22 cellular contexts compared by ENCODE assay signal in the genomic region with DNA sequence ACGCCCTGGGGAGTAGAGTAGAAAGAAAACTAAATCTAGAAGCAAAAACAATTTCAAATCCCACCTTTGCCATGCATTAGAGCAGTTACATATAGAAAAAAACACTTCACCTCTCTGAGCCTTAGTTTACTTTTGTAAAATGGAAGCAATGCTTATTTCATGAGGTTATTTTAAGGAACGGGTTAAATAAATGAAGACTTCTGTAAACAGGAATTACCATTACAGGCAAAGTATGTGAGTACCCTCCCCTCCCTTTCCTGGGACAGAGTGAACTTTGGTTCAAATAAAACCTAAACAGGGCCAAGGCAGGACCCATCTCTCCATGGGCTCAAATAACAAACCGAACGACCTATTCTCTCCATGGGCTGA. TPM values are rescaled to one million over a fixed set of nuclear protein-coding genes. Genes with fewer than 3 reads are reported as not detected.
DNase-seq lines count a peak whose midpoint lies in the region; ATAC-seq and TF ChIP-seq lines count a peak whose summit lies in the region.
"Had no signal": no experiment of that assay in that cellular context is flagged by ENCODE, and none has a peak within 500 bp of the region (broad histone marks: within the 10 kb centered on the region; RNA-seq: fewer than 3 reads in every experiment).

No MANE protein-coding gene starts in this region.

- peaks cover 66% of the 10 kb centered on the region for H3K4me1 ChIP-seq in PC-9 (replicated peaks; ENCODE audit: insufficient read depth)

- H3K4me1 Mint-ChIP-seq in endothelial cell (ENCODE audit: unreplicated experiment) (no peaks in the 10 kb centered on the region), type B pancreatic cell (ENCODE audit: unreplicated experiment) (peaks cover 25% of the 10 kb centered on the region)
- no peaks in the 10 kb centered on the region for H3K4me1 Mint-ChIP-seq in natural killer cell treated with Interleukin-12 subunit alpha and Interleukin-12 subunit beta and Interleukin-15 and Interleukin-18, amount 100 ng/mL, for 72 hours (ENCODE audit: low read depth in 2 of 2)

- H4K20me1 ChIP-seq in PC-9 (ENCODE audit: insufficient read depth), result peaks cover 19% of the 10 kb centered on the region

- peak overlapping the region; percentile 98 for H3K4me2 ChIP-seq in PC-9

- peak in 1 of 2 experiments; percentile 60 for DNase-seq in PC-9
- no peak for DNase-seq in endothelial cell (ENCODE audit: low spot score)
- DNase-seq in type B pancreatic cell (ENCODE audit: extremely low spot score, unreplicated experiment), result no peak
- no peak for DNase-seq in foreskin fibroblast
- DNase-seq in natural killer cell treated with Interleukin-12 subunit alpha and Interleukin-12 subunit beta and Interleukin-15 and Interleukin-18, amount 100 ng/mL, for 72 hours (ENCODE audit: low spot score), result no peak
- DNase-seq in activated CD4-positive, alpha-beta T cell treated with anti-CD3 and anti-CD28 coated beads for 48 hours, result no peak
- DNase-seq: activated CD4-positive, alpha-beta T cell treated with anti-CD3 and anti-CD28 coated beads, Interleukin-2, amount 50 U/mL, for 48 hours; activated naive CD4-positive, alpha-beta T cell treated with anti-CD3 and anti-CD28 coated beads for 36 hours; adrenal gland; brain microvascular endothelial cell; DND-41; glutamatergic neuron; H7; NCI-H187 treated with DMSO at 0.1 percent for 48 hours; NCI-H524 treated with DMSO at 0.1 percent for 48 hours; psoas muscle; stimulated activated CD4-positive, alpha-beta T cell treated with anti-CD3 and anti-CD28 coated beads, Interleukin-15, amount 100 ng/mL, for 24 hours; stimulated activated naive B cell treated with anti-CD40 and anti-IgM and Interleukin-4, amounts not matched to agents 10 μg/mL and 1 μg/mL and 100 μg/mL, for 72 hours had no signal

- H3K4me3 Mint-ChIP-seq in endothelial cell (ENCODE audit: unreplicated experiment) (no peak overlapping the region), type B pancreatic cell (peak overlapping the region; percentile 89)
- no peak overlapping the region for H3K4me3 Mint-ChIP-seq in natural killer cell treated with Interleukin-12 subunit alpha and Interleukin-12 subunit beta and Interleukin-15 and Interleukin-18, amount 100 ng/mL, for 72 hours
- H3K4me3 Mint-ChIP-seq: activated naive CD4-positive, alpha-beta T cell treated with anti-CD3 and anti-CD28 coated beads for 36 hours; CD14-positive monocyte; stimulated activated naive B cell treated with anti-CD40 and anti-IgM and Interleukin-4, amounts not matched to agents 10 μg/mL and 1 μg/mL and 100 μg/mL, for 72 hours had no signal

- no peak for ATAC-seq in natural killer cell treated with Interleukin-12 subunit alpha and Interleukin-12 subunit beta and Interleukin-15 and Interleukin-18, amount 100 ng/mL, for 72 hours
- ATAC-seq: psoas muscle; stimulated activated naive B cell treated with anti-CD40 and anti-IgM and Interleukin-4, amounts not matched to agents 10 μg/mL and 1 μg/mL and 100 μg/mL, for 72 hours had no signal

- peaks cover 59% of the 10 kb centered on the region for H3K79me2 ChIP-seq in PC-9 (ENCODE audit: low read depth)

- H3K4me3 ChIP-seq in PC-9, result peak overlapping the region; percentile 93
- no peak overlapping the region for H3K4me3 ChIP-seq in foreskin fibroblast (ENCODE audit: low read depth in 1 of 2, low read length in 2 of 2)
- H3K4me3 ChIP-seq: adrenal gland, psoas muscle, SJSA1, suprapubic skin had no signal

- no peak overlapping the region for H2AFZ ChIP-seq in PC-9

- intact Hi-C loops in PC-9 (cut with micrococcal nuclease; ENCODE audit: unreplicated experiment), result loop anchor here (10.0 kb wide), 1 partner anchor 198 kb away; no protein-coding TSS in a partner anchor

- TF ChIP-seq CTCF in PC-9 (conservative IDR thresholded peaks at IDR 0.05), result no peak
- no peak for TF ChIP-seq CTCF in endothelial cell (IDR thresholded peaks at IDR 0.05; ENCODE audit: unreplicated experiment)
- no peak for TF ChIP-seq CTCF in type B pancreatic cell (conservative IDR thresholded peaks at IDR 0.05)
- TF ChIP-seq CTCF in foreskin fibroblast (IDR thresholded peaks at IDR 0.05; ENCODE audit: low read depth, low read length), result no peak

- CTCF ChIA-PET in PC-9 (lab: Charles Lee), result no interaction called here

- H3K27ac Mint-ChIP-seq in endothelial cell (ENCODE audit: unreplicated experiment) (peak overlapping the region; percentile 9), type B pancreatic cell (peak overlapping the region; percentile 99)
- H3K27ac Mint-ChIP-seq in natural killer cell treated with Interleukin-12 subunit alpha and Interleukin-12 subunit beta and Interleukin-15 and Interleukin-18, amount 100 ng/mL, for 72 hours, result no peak overlapping the region
- H3K27ac Mint-ChIP-seq: activated naive CD4-positive, alpha-beta T cell treated with anti-CD3 and anti-CD28 coated beads for 36 hours; stimulated activated naive B cell treated with anti-CD40 and anti-IgM and Interleukin-4, amounts not matched to agents 10 μg/mL and 1 μg/mL and 100 μg/mL, for 72 hours had no signal

- peaks cover 38% of the 10 kb centered on the region for H3K36me3 ChIP-seq in PC-9 (ENCODE audit: low read depth)
- H3K36me3 ChIP-seq: adrenal gland, brain microvascular endothelial cell, SJSA1, suprapubic skin had no signal

- H3K36me3 Mint-ChIP-seq in endothelial cell (ENCODE audit: low read depth, unreplicated experiment) (no peaks in the 10 kb centered on the region), type B pancreatic cell (peaks cover 21% of the 10 kb centered on the region)
- no peaks in the 10 kb centered on the region for H3K36me3 Mint-ChIP-seq in natural killer cell treated with Interleukin-12 subunit alpha and Interleukin-12 subunit beta and Interleukin-15 and Interleukin-18, amount 100 ng/mL, for 72 hours
- H3K36me3 Mint-ChIP-seq: CD14-positive monocyte; stimulated activated naive B cell treated with anti-CD40 and anti-IgM and Interleukin-4, amounts not matched to agents 10 μg/mL and 1 μg/mL and 100 μg/mL, for 72 hours had no signal

- peak overlapping the region; percentile 95 for H3K27ac ChIP-seq in PC-9
- H3K27ac ChIP-seq: adrenal gland, brain microvascular endothelial cell, psoas muscle had no signal

- H3K27me3 ChIP-seq in PC-9 (ENCODE audit: insufficient read depth, low read depth), result no peaks in the 10 kb centered on the region
- H3K27me3 ChIP-seq: brain microvascular endothelial cell, SJSA1 had no signal

- POLR2A ChIA-PET in PC-9 (lab: Charles Lee; ENCODE audit: unreplicated experiment), result interaction anchor here (5.8 kb wide), 1 partner anchor 17 kb away, joined by 75 read pairs; the partner anchor contains the start of gene KRT13

- H3K27me3 Mint-ChIP-seq in endothelial cell (ENCODE audit: unreplicated experiment) (peaks cover 3% of the 10 kb centered on the region), type B pancreatic cell (peaks cover 26% of the 10 kb centered on the region)
- H3K27me3 Mint-ChIP-seq in natural killer cell treated with Interleukin-12 subunit alpha and Interleukin-12 subunit beta and Interleukin-15 and Interleukin-18, amount 100 ng/mL, for 72 hours, result peaks cover 0 to 11% of the 10 kb centered on the region in 2 donors

- BruUV-seq in PC-9 (replicated peaks; lab: Mats Ljungman, UMichigan), result no TSS peak

- no peaks in the 10 kb centered on the region for H3K9me3 ChIP-seq in PC-9 (ENCODE audit: insufficient read depth, low read depth)
- H3K9me3 ChIP-seq: adrenal gland, psoas muscle, SJSA1, suprapubic skin had no signal

- peaks cover 94% of the 10 kb centered on the region for H3F3A ChIP-seq in PC-9 (ENCODE audit: insufficient read depth, low read depth)

- no peaks in the 10 kb centered on the region for H3K9me2 ChIP-seq in PC-9 (ENCODE audit: insufficient read depth)

- H3K9me3 Mint-ChIP-seq in endothelial cell (ENCODE audit: unreplicated experiment), result no peaks in the 10 kb centered on the region
- H3K9me3 Mint-ChIP-seq in type B pancreatic cell, result no peaks in the 10 kb centered on the region
- H3K9me3 Mint-ChIP-seq in natural killer cell treated with Interleukin-12 subunit alpha and Interleukin-12 subunit beta and Interleukin-15 and Interleukin-18, amount 100 ng/mL, for 72 hours, result no peaks in the 10 kb centered on the region
- H3K9me3 Mint-ChIP-seq: activated naive CD4-positive, alpha-beta T cell treated with anti-CD3 and anti-CD28 coated beads for 36 hours; stimulated activated naive B cell treated with anti-CD40 and anti-IgM and Interleukin-4, amounts not matched to agents 10 μg/mL and 1 μg/mL and 100 μg/mL, for 72 hours had no signal

RNA-seq across cellular contexts. Expression of gene KRT15, which starts 4.5 kb away (rescaled TPM):
- total RNA-seq in PC-9 (2021), result 41.9 and 49.9 TPM in 2 replicates
- total RNA-seq in endothelial cell (ENCODE audit: unreplicated experiment), result not detected
- 208 and 840 TPM in 2 replicates for total RNA-seq in type B pancreatic cell (ENCODE audit: low replicate concordance)
- not detected for total RNA-seq in natural killer cell treated with Interleukin-12 subunit alpha and Interleukin-12 subunit beta and Interleukin-15 and Interleukin-18, amount 100 ng/mL, for 72 hours
- total RNA-seq: activated naive CD4-positive, alpha-beta T cell treated with anti-CD3 and anti-CD28 coated beads for 36 hours; T-helper 1 cell treated with Interleukin-12 subunit alpha and Interleukin-12 subunit beta and Interleukin-4 antibody, amounts not matched to agents 30 ng/mL and 1 ng/mL, for 36 hours had no signal

RNA-seq across cellular contexts. Expression of gene KRT19, which starts 4.9 kb away (rescaled TPM):
- total RNA-seq in PC-9 (2021), result 1,811 and 2,277 TPM in 2 replicates
- 4.5 TPM for total RNA-seq in endothelial cell (ENCODE audit: unreplicated experiment)
- 750 and 2,036 TPM in 2 replicates for total RNA-seq in type B pancreatic cell (ENCODE audit: low replicate concordance)
- total RNA-seq in natural killer cell treated with Interleukin-12 subunit alpha and Interleukin-12 subunit beta and Interleukin-15 and Interleukin-18, amount 100 ng/mL, for 72 hours, result not detected
- total RNA-seq: activated naive CD4-positive, alpha-beta T cell treated with anti-CD3 and anti-CD28 coated beads for 36 hours; SJSA1; T-helper 1 cell treated with Interleukin-12 subunit alpha and Interleukin-12 subunit beta and Interleukin-4 antibody, amounts not matched to agents 30 ng/mL and 1 ng/mL, for 36 hours had no signal

RNA-seq across cellular contexts. Expression of gene KRT13, which starts 17.8 kb away (rescaled TPM):
- 606 and 1,548 TPM in 2 replicates for total RNA-seq in PC-9 (2021)
- not detected for total RNA-seq in endothelial cell (ENCODE audit: unreplicated experiment)
- 869 and 1,618 TPM in 2 replicates for total RNA-seq in type B pancreatic cell (ENCODE audit: low replicate concordance)
- not detected for total RNA-seq in natural killer cell treated with Interleukin-12 subunit alpha and Interleukin-12 subunit beta and Interleukin-15 and Interleukin-18, amount 100 ng/mL, for 72 hours
- total RNA-seq: activated naive CD4-positive, alpha-beta T cell treated with anti-CD3 and anti-CD28 coated beads for 36 hours; H7; SJSA1; T-helper 1 cell treated with Interleukin-12 subunit alpha and Interleukin-12 subunit beta and Interleukin-4 antibody, amounts not matched to agents 30 ng/mL and 1 ng/mL, for 36 hours had no signal

RNA-seq across cellular contexts. Expression of gene KRT36, which starts 33.5 kb away (rescaled TPM):
- total RNA-seq in PC-9 (2021) (not detected in 2 replicates), endothelial cell (ENCODE audit: unreplicated experiment) (not detected), type B pancreatic cell (ENCODE audit: low replicate concordance) (0.17 and 0.83 TPM in 2 replicates)
- not detected for total RNA-seq in natural killer cell treated with Interleukin-12 subunit alpha and Interleukin-12 subunit beta and Interleukin-15 and Interleukin-18, amount 100 ng/mL, for 72 hours
- total RNA-seq: activated naive CD4-positive, alpha-beta T cell treated with anti-CD3 and anti-CD28 coated beads for 36 hours; H7; psoas muscle; SJSA1; T-helper 1 cell treated with Interleukin-12 subunit alpha and Interleukin-12 subunit beta and Interleukin-4 antibody, amounts not matched to agents 30 ng/mL and 1 ng/mL, for 36 hours had no signal

RNA-seq across cellular contexts. Expression of gene KRT35, which starts 42.3 kb away (rescaled TPM):
- total RNA-seq in PC-9 (2021) (not detected in 2 replicates), endothelial cell (ENCODE audit: unreplicated experiment) (not detected), type B pancreatic cell (ENCODE audit: low replicate concordance) (not detected in 2 replicates)
- not detected for total RNA-seq in natural killer cell treated with Interleukin-12 subunit alpha and Interleukin-12 subunit beta and Interleukin-15 and Interleukin-18, amount 100 ng/mL, for 72 hours
- total RNA-seq: activated naive CD4-positive, alpha-beta T cell treated with anti-CD3 and anti-CD28 coated beads for 36 hours; adrenal gland; H7; psoas muscle; SJSA1; T-helper 1 cell treated with Interleukin-12 subunit alpha and Interleukin-12 subunit beta and Interleukin-4 antibody, amounts not matched to agents 30 ng/mL and 1 ng/mL, for 36 hours had no signal

Comparison
In these comparisons a context has a peak if more than half of its experiments do, and no peak if none do; other contexts are left out.
1. H3K27ac Mint-ChIP-seq: peak in endothelial cell (single experiment) and type B pancreatic cell (single experiment); none in natural killer cell treated with Interleukin-12 subunit alpha and Interleukin-12 subunit beta and Interleukin-15 and Interleukin-18, amount 100 ng/mL, for 72 hours (0 of 2).
2. RNA of gene KRT15, which starts 4.5 kb away (total RNA-seq): 208 to 840 TPM in type B pancreatic cell and 41.9 to 49.9 TPM in PC-9; not detected in endothelial cell (single experiment) and not detected in natural killer cell treated with Interleukin-12 subunit alpha and Interleukin-12 subunit beta and Interleukin-15 and Interleukin-18, amount 100 ng/mL, for 72 hours; every median in the first group is over 10 times any median in the second.
3. RNA of gene KRT19, which starts 4.9 kb away (total RNA-seq): 1,811 to 2,277 TPM in PC-9 and 750 to 2,036 TPM in type B pancreatic cell; 4.5 TPM in endothelial cell (single experiment) and not detected in natural killer cell treated with Interleukin-12 subunit alpha and Interleukin-12 subunit beta and Interleukin-15 and Interleukin-18, amount 100 ng/mL, for 72 hours; every median in the first group is over 100 times any median in the second.
4. RNA of gene KRT13, which starts 17.8 kb away (total RNA-seq): 869 to 1,618 TPM in type B pancreatic cell and 606 to 1,548 TPM in PC-9; not detected in endothelial cell (single experiment) and not detected in natural killer cell treated with Interleukin-12 subunit alpha and Interleukin-12 subunit beta and Interleukin-15 and Interleukin-18, amount 100 ng/mL, for 72 hours; every median in the first group is over 100 times any median in the second.